Comparison of ENCODE assay signal across 8 cellular contexts in genomic region chr9:89923961-89924504, GRCh38.
DNase-seq lines count a peak whose midpoint lies in the region; ATAC-seq and TF ChIP-seq lines count a peak whose summit lies in the region.

No MANE protein-coding gene starts in this region.

- no peaks in the 10 kb centered on the region for H3K4me1 Mint-ChIP-seq in Calu3 (ENCODE audit: low read depth, unreplicated experiment)

- intact Hi-C loops in Calu3 (cut with micrococcal nuclease; ENCODE audit: unreplicated experiment): loop anchor here (10.0 kb wide), 1 partner anchor 319 kb away; the partner anchor contains the start of gene GADD45G

- no TSS peak for BruUV-seq in Calu3 (replicated peaks; lab: Mats Ljungman, UMichigan)

- no peak overlapping the region for H3K4me3 Mint-ChIP-seq in Calu3 (ENCODE audit: low read depth, unreplicated experiment)

- CTCF ChIA-PET in Calu3 (lab: Charles Lee): interaction anchor here (1.8 kb wide), 1 partner anchor 326 kb away, joined by 7 read pairs; no protein-coding TSS in a partner anchor

- H3K27ac Mint-ChIP-seq in Calu3 (ENCODE audit: unreplicated experiment): no peak overlapping the region

- DNase-seq in DMS 273 (lab: John Stamatoyannopoulos, UW; ENCODE audit: unreplicated experiment) (peak; percentile 35), DMS 273 treated with DMSO at 0.1 percent for 48 hours (lab: John Stamatoyannopoulos, UW) (no peak), kidney tubule cell (ENCODE audit: low spot score) (peak; percentile 40), Calu3 (no peak), NCI-H1048 (lab: John Stamatoyannopoulos, UW) (no peak)
- DNase-seq in activated CD8-positive, alpha-beta memory T cell treated with anti-CD3 and anti-CD28 coated beads, Interleukin-2, amount 50 U/mL, for 24 hours (ENCODE audit: extremely low read depth): peak; percentile 39
- peak; percentile 14 for DNase-seq in stimulated activated CD8-positive, alpha-beta memory T cell treated with anti-CD3 and anti-CD28 coated beads, Interleukin-7, amount 100 ng/mL, for 24 hours (ENCODE audit: low read depth)

- no peaks in the 10 kb centered on the region for H3K36me3 Mint-ChIP-seq in Calu3 (ENCODE audit: insufficient read depth, unreplicated experiment)

- TF ChIP-seq CTCF in Calu3 (IDR thresholded peaks at IDR 0.05; ENCODE audit: unreplicated experiment): no peak

- no peak for ATAC-seq in HG03175 (IDR thresholded peaks at IDR 0.05; ENCODE audit: unreplicated experiment)

- peaks cover 100% of the 10 kb centered on the region for H3K27me3 Mint-ChIP-seq in Calu3 (ENCODE audit: unreplicated experiment)

- no peaks in the 10 kb centered on the region for H3K9me3 Mint-ChIP-seq in Calu3 (ENCODE audit: low read depth, unreplicated experiment)

Comparison
In these comparisons a context has a peak if more than half of its experiments do, and no peak if none do; other contexts are left out.
1. DNase-seq: peak in DMS 273 (single experiment), activated CD8-positive, alpha-beta memory T cell treated with anti-CD3 and anti-CD28 coated beads, Interleukin-2, amount 50 U/mL, for 24 hours (single experiment), kidney tubule cell (single experiment) and stimulated activated CD8-positive, alpha-beta memory T cell treated with anti-CD3 and anti-CD28 coated beads, Interleukin-7, amount 100 ng/mL, for 24 hours (single experiment); none in DMS 273 treated with DMSO at 0.1 percent for 48 hours (single experiment), Calu3 (single experiment) and NCI-H1048 (single experiment).